ENCODE assay signal across 9 cellular contexts in genomic region chr3:15050405-15051092, GRCh38. TPM values are rescaled to one million over a fixed set of nuclear protein-coding genes. Genes with fewer than 3 reads are reported as not detected.
DNase-seq lines count a peak whose midpoint lies in the region; ATAC-seq and TF ChIP-seq lines count a peak whose summit lies in the region.
"Had no signal": no experiment of that assay in that cellular context is flagged by ENCODE, and none has a peak within 500 bp of the region (broad histone marks: within the 10 kb centered on the region; RNA-seq: fewer than 3 reads in every experiment).

No MANE protein-coding gene starts in this region.

- peaks cover 12% of the 10 kb centered on the region for H3K4me1 Mint-ChIP-seq in WTC11

- peaks cover 28% of the 10 kb centered on the region for H3K36me3 ChIP-seq in GM06990 (ENCODE audit: control insufficient read depth, insufficient read depth, low read length)

- POLR2A ChIA-PET in WTC11 (lab: Charles Lee) = interaction anchor here (2.0 kb wide), 1 partner anchor 14 kb away, joined by 6 read pairs; the partner anchor contains the start of gene MRPS25

- peaks cover 69% of the 10 kb centered on the region for H3K36me3 Mint-ChIP-seq in WTC11

- peak; percentile 66 for DNase-seq in GM06990 (ENCODE audit: extremely low read depth, insufficient read length)
- no peak for DNase-seq in WTC11 (ENCODE audit: low spot score)
- DNase-seq in left colon = no peak
- no peak for DNase-seq in NCI-H446 treated with DMSO at 0.1 percent for 48 hours (lab: John Stamatoyannopoulos, UW)
- DNase-seq in foreskin melanocyte = no peak
- DNase-seq in NCI-H146 (lab: John Stamatoyannopoulos, UW) = no peak

- TF ChIP-seq CTCF in GM06990 (IDR thresholded peaks at IDR 0.05; ENCODE audit: insufficient read depth, low read length, poor library complexity, severe bottlenecking) (no peak), WTC11 (IDR thresholded peaks at IDR 0.05) (no peak)

- ATAC-seq in GM19372 (IDR thresholded peaks at IDR 0.05; ENCODE audit: low read depth, unreplicated experiment) (peak; percentile 87), HG03045 (IDR thresholded peaks at IDR 0.05; ENCODE audit: unreplicated experiment) (peak; percentile 58), WTC11 (no peak), left colon (no peak)

- intact Hi-C loops in left colon (cut with DNase I, micrococcal nuclease) = no loop called here

- no peak overlapping the region for H3K4me3 Mint-ChIP-seq in WTC11
- H3K4me3 Mint-ChIP-seq: dendritic cell treated with granulocyte-macrophage colony-stimulating factor and Interleukin-4, amounts not matched to agents 40 ng/mL and 50 ng/mL, for 4 days had no signal

- CTCF ChIA-PET in WTC11 (lab: Charles Lee) = interaction anchor here (0.9 to 1.4 kb wide), 7 partner anchors 10 to 127 kb away, joined by 4 to 15 read pairs (median 5); partner anchors contain the start of gene MRPS25

- peak overlapping the region; percentile 24; the same call in 1 of the 2 replicates for H3K27ac Mint-ChIP-seq in WTC11

- H3K27me3 ChIP-seq in GM06990 (replicated peaks; ENCODE audit: control insufficient read depth, insufficient read depth, low read length) = no peaks in the 10 kb centered on the region

- no peaks in the 10 kb centered on the region for H3K27me3 Mint-ChIP-seq in WTC11 (ENCODE audit: low read depth)
- H3K27me3 Mint-ChIP-seq: dendritic cell treated with granulocyte-macrophage colony-stimulating factor and Interleukin-4, amounts not matched to agents 40 ng/mL and 50 ng/mL, for 4 days had no signal

- no peak overlapping the region for H3K4me3 ChIP-seq in GM06990 (replicated peaks; ENCODE audit: low read depth, low read length)

- H3K9me3 Mint-ChIP-seq in WTC11 = no peaks in the 10 kb centered on the region

TF ChIP-seq in WTC11, 78 proteins besides CTCF, POLR2A, EP300 and RAD21:
- no peak for TF ChIP-seq ZNF396 (CRISPR knock-in tag; IDR thresholded peaks at IDR 0.05; ENCODE audit: borderline replicate concordance)
- TF ChIP-seq, protein P1, sequence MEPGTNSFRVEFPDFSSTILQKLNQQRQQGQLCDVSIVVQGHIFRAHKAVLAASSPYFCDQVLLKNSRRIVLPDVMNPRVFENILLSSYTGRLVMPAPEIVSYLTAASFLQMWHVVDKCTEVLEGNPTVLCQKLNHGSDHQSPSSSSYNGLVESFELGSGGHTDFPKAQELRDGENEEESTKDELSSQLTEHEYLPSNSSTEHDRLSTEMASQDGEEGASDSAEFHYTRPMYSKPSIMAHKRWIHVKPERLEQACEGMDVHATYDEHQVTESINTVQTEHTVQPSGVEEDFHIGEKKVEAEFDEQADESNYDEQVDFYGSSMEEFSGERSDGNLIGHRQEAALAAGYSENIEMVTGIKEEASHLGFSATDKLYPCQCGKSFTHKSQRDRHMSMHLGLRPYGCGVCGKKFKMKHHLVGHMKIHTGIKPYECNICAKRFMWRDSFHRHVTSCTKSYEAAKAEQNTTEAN (CRISPR knock-in tag; IDR thresholded peaks at IDR 0.05) = no peak
- TF ChIP-seq, protein P2, sequence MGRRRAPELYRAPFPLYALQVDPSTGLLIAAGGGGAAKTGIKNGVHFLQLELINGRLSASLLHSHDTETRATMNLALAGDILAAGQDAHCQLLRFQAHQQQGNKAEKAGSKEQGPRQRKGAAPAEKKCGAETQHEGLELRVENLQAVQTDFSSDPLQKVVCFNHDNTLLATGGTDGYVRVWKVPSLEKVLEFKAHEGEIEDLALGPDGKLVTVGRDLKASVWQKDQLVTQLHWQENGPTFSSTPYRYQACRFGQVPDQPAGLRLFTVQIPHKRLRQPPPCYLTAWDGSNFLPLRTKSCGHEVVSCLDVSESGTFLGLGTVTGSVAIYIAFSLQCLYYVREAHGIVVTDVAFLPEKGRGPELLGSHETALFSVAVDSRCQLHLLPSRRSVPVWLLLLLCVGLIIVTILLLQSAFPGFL (CRISPR knock-in tag; IDR thresholded peaks at IDR 0.05; ENCODE audit: borderline replicate concordance) = no peak
- TF ChIP-seq AR (CRISPR knock-in tag; IDR thresholded peaks at IDR 0.05) = no peak
- no peak for TF ChIP-seq ZNF263 (CRISPR knock-in tag; IDR thresholded peaks at IDR 0.05; ENCODE audit: low read depth)
- TF ChIP-seq RORB (CRISPR knock-in tag; IDR thresholded peaks at IDR 0.05) = no peak
- TF ChIP-seq ESRRA (CRISPR knock-in tag; IDR thresholded peaks at IDR 0.05; ENCODE audit: borderline replicate concordance) = no peak
- no peak for TF ChIP-seq NFYB (CRISPR knock-in tag; conservative IDR thresholded peaks at IDR 0.05; ENCODE audit: low read depth)
- TF ChIP-seq IRF2 (CRISPR knock-in tag; IDR thresholded peaks at IDR 0.05; ENCODE audit: borderline replicate concordance, low read depth) = no peak
- no peak for TF ChIP-seq JAZF1 (CRISPR knock-in tag; IDR thresholded peaks at IDR 0.05)
- TF ChIP-seq ZNF416 (CRISPR knock-in tag; IDR thresholded peaks at IDR 0.05) = no peak
- no peak for TF ChIP-seq ZNF121 (CRISPR knock-in tag; IDR thresholded peaks at IDR 0.05)
- TF ChIP-seq ZNF317 (CRISPR knock-in tag; IDR thresholded peaks at IDR 0.05; ENCODE audit: borderline replicate concordance, low read depth) = no peak
- TF ChIP-seq, protein P3, sequence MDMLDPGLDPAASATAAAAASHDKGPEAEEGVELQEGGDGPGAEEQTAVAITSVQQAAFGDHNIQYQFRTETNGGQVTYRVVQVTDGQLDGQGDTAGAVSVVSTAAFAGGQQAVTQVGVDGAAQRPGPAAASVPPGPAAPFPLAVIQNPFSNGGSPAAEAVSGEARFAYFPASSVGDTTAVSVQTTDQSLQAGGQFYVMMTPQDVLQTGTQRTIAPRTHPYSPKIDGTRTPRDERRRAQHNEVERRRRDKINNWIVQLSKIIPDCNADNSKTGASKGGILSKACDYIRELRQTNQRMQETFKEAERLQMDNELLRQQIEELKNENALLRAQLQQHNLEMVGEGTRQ (CRISPR knock-in tag; IDR thresholded peaks at IDR 0.05) = no peak

RNA-seq across cellular contexts. Expression of gene MRPS25, which starts 14.6 kb away (rescaled TPM):
- total RNA-seq in WTC11 (2021) = 69.7 to 72.7 TPM (median 70.1 TPM) in 3 replicates
- total RNA-seq in left colon = 10 to 100 TPM; 68.3 to 82.7 TPM

RNA-seq across cellular contexts. Expression of gene RBSN, which starts 48.4 kb away (rescaled TPM):
- total RNA-seq in WTC11 (2021) (20.7 to 24.2 TPM (median 21.5 TPM) in 3 replicates), left colon (10 to 100 TPM; 13.8 to 15.7 TPM)

Comparison
In these comparisons a context has a peak if more than half of its experiments do, and no peak if none do; other contexts are left out.
1. ATAC-seq: peak in GM19372 (single experiment) and HG03045 (single experiment); none in WTC11 (single experiment) and left colon (single experiment).